28 cellular contexts compared by ENCODE assay signal in the genomic region with DNA sequence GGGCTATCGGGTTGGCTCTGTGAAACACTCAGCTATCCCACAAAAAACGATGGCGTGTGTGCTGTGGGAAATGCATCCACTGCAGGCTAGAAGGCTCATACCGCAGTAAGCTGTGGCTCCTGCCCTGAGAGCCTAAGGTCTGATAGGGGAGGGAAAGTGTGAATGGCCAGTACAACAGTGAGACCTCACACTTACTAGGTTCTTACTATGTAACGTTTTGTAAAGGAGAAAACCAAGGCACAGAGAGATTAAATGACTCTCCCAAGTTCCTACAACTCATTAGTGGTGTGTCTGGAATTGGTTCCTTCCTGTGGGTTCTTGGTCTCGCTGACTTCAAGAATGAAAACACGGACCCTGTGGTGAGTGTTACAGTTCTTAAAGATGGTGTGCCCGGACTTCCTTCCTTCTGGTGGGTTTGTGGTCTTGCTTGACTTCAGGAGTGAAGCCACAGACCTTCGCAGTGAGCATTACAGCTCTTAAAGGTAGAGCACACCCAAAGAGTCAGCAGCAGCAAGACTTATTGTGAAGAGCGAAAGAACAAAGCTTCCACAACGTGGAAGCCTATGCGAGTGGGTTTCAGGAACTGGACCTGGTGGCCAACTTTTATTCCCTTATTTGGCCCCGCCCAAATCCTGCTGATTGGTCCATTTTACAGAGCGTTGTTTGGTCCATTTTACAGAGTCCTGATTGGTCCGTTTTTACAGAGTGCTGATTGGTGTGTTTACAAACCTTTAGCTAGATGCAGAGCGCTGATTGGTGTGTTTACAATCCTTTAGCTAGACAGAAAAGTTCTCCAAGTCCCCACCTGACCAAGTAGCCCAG.
DNase-seq lines count a peak whose midpoint lies in the region; ATAC-seq and TF ChIP-seq lines count a peak whose summit lies in the region.
"Had no signal": no experiment of that assay in that cellular context is flagged by ENCODE, and none has a peak within 500 bp of the region (broad histone marks: within the 10 kb centered on the region; RNA-seq: fewer than 3 reads in every experiment).

No MANE protein-coding gene starts in this region.

- H3K4me2 ChIP-seq in DND-41 (ENCODE audit: insufficient read depth, low read length), result no peak overlapping the region

- H3K27ac ChIP-seq in DND-41 (ENCODE audit: low read length), result no peak overlapping the region
- H3K27ac ChIP-seq: breast epithelium, colonic mucosa, GM23248, heart right ventricle, parathyroid adenoma, right atrium auricular region, spleen had no signal

- no peaks in the 10 kb centered on the region for H3K36me3 Mint-ChIP-seq in immature natural killer cell
- H3K36me3 Mint-ChIP-seq: CD4-positive, CD25-positive, alpha-beta regulatory T cell had no signal

- H3K9me3 Mint-ChIP-seq in immature natural killer cell, result peaks cover 0 to 4% (median under 1%) of the 10 kb centered on the region in 6 donors
- H3K9me3 Mint-ChIP-seq: activated naive CD4-positive, alpha-beta T cell treated with anti-CD3 and anti-CD28 coated beads for 36 hours; activated T-cell treated with anti-CD3 and anti-CD28 coated beads, Interleukin-2, amount 50 U/mL, for 72 hours; CD4-positive, CD25-positive, alpha-beta regulatory T cell had no signal

- peaks cover 18 to 40% (median 19%) of the 10 kb centered on the region in 3 donors for H3K27me3 Mint-ChIP-seq in immature natural killer cell (ENCODE audit: low read depth in 3 of 3)

- ATAC-seq in DND-41 (ENCODE audit: insufficient read depth, low read depth) (peak; percentile 90), GM18858 (IDR thresholded peaks at IDR 0.05; ENCODE audit: unreplicated experiment) (no peak)
- ATAC-seq: activated CD4-positive, alpha-beta T cell treated with anti-CD3 and anti-CD28 coated beads for 36 hours; activated T-cell treated with anti-CD3 and anti-CD28 coated beads, Interleukin-2, amount 50 U/mL, for 72 hours; heart right ventricle; left cardiac atrium had no signal

- no peaks in the 10 kb centered on the region for H3K36me3 ChIP-seq in DND-41 (ENCODE audit: insufficient read depth, low read length)
- H3K36me3 ChIP-seq: breast epithelium, colonic mucosa, heart right ventricle, right atrium auricular region, spleen had no signal

- no peaks in the 10 kb centered on the region for H3K79me2 ChIP-seq in DND-41 (ENCODE audit: insufficient read depth, low read length)
- H3K79me2 ChIP-seq: parathyroid adenoma had no signal

- no peak overlapping the region for H2AFZ ChIP-seq in DND-41 (ENCODE audit: low read depth, low read length)
- H2AFZ ChIP-seq: GM23248, parathyroid adenoma had no signal

- H4K20me1 ChIP-seq in DND-41 (ENCODE audit: insufficient read depth, low read length), result no peaks in the 10 kb centered on the region

- DNase-seq in DND-41 (peak; percentile 64), HT1080 (ENCODE audit: low read depth) (peak; percentile 7), UCSD-AML1 (lab: John Stamatoyannopoulos, UW; ENCODE audit: unreplicated experiment) (peak; percentile 63), immature natural killer cell (peak; percentile 40 to 78 (median 70)), kidney tubule cell (ENCODE audit: low spot score) (no peak), islet precursor cell (no peak)
- DNase-seq: activated CD4-positive, alpha-beta T cell treated with anti-CD3 and anti-CD28 coated beads for 36 hours; activated naive CD4-positive, alpha-beta T cell treated with anti-CD3 and anti-CD28 coated beads for 36 hours; amygdala; CD4-positive, CD25-positive, alpha-beta regulatory T cell; colonic mucosa; effector CD8-positive, alpha-beta T cell; erythroblast; foreskin fibroblast; GM23248; heart right ventricle; left cardiac atrium; NCI-H1105; NCI-H1930; NCI-H526; spleen; substantia nigra had no signal

- H3K4me3 ChIP-seq in DND-41 (ENCODE audit: low read depth in 1 of 2, low read length in 2 of 2), result no peak overlapping the region
- H3K4me3 ChIP-seq: breast epithelium, colonic mucosa, GM23248, heart right ventricle, right atrium auricular region, spleen had no signal

- H3K4me1 Mint-ChIP-seq in immature natural killer cell, result peaks cover 28 to 33% of the 10 kb centered on the region in 2 donors
- H3K4me1 Mint-ChIP-seq: neural crest cell had no signal

- no peaks in the 10 kb centered on the region for H3K9me3 ChIP-seq in DND-41 (ENCODE audit: insufficient read depth, low read length, severe bottlenecking)
- H3K9me3 ChIP-seq: breast epithelium, colonic mucosa, heart right ventricle, right atrium auricular region, spleen had no signal

- no peak for TF ChIP-seq CTCF in DND-41 (IDR thresholded peaks at IDR 0.05; ENCODE audit: borderline replicate concordance, extremely low read depth, low read length, poor library complexity, severe bottlenecking)

- no peaks in the 10 kb centered on the region for H3K4me1 ChIP-seq in DND-41 (ENCODE audit: insufficient read depth, low read length)
- H3K4me1 ChIP-seq: breast epithelium, colonic mucosa, heart right ventricle, parathyroid adenoma, right atrium auricular region, spleen had no signal

- H3K27me3 ChIP-seq in DND-41 (ENCODE audit: insufficient read depth, low read length, poor library complexity), result peaks cover 21% of the 10 kb centered on the region
- H3K27me3 ChIP-seq: colonic mucosa, right atrium auricular region had no signal

- H3K27ac Mint-ChIP-seq in immature natural killer cell, result peak overlapping the region in 3 of 6 donors; percentile 20 to 56 (median 36)
- H3K27ac Mint-ChIP-seq: activated CD4-positive, alpha-beta T cell treated with anti-CD3 and anti-CD28 coated beads for 36 hours; activated naive CD4-positive, alpha-beta T cell treated with anti-CD3 and anti-CD28 coated beads for 36 hours; activated T-cell treated with anti-CD3 and anti-CD28 coated beads, Interleukin-2, amount 50 U/mL, for 72 hours; CD4-positive, CD25-positive, alpha-beta regulatory T cell had no signal

- H3K4me3 Mint-ChIP-seq in immature natural killer cell, result peak overlapping the region; percentile 55 to 82 (median 58)
- H3K4me3 Mint-ChIP-seq: activated CD4-positive, alpha-beta T cell treated with anti-CD3 and anti-CD28 coated beads for 36 hours; activated naive CD4-positive, alpha-beta T cell treated with anti-CD3 and anti-CD28 coated beads for 36 hours; activated T-cell treated with anti-CD3 and anti-CD28 coated beads, Interleukin-2, amount 50 U/mL, for 72 hours; CD4-positive, CD25-positive, alpha-beta regulatory T cell; neural crest cell had no signal

- no peak overlapping the region for H3K9ac ChIP-seq in DND-41 (ENCODE audit: low read depth, low read length)
- H3K9ac ChIP-seq: GM23248, parathyroid adenoma had no signal

Comparison
In these comparisons a context has a peak if more than half of its experiments do, and no peak if none do; other contexts are left out.
1. DNase-seq: peak in DND-41 (single experiment), HT1080 (single experiment), UCSD-AML1 (single experiment) and immature natural killer cell (3 of 3); none in kidney tubule cell (single experiment) and islet precursor cell (single experiment).